In genomic region chr7:5417106-5418071, GRCh38 we compare ENCODE assay signal across 11 cellular contexts. TPM values are rescaled to one million over a fixed set of nuclear protein-coding genes. Genes with fewer than 3 reads are reported as not detected.
A peak's percentile ranks its signal among the peaks of the same experiment; 100 is the strongest.
DNase-seq lines count a peak whose midpoint lies in the region; ATAC-seq and TF ChIP-seq lines count a peak whose summit lies in the region.
"Had no signal": no experiment of that assay in that cellular context is flagged by ENCODE, and none has a peak within 500 bp of the region (broad histone marks: within the 10 kb centered on the region; RNA-seq: fewer than 3 reads in every experiment).

No MANE protein-coding gene starts in this region.

- H3K4me1 ChIP-seq in Caco-2 (peaks cover 32% of the 10 kb centered on the region), Peyer's patch (peaks cover 0 to 37% (median 12%) of the 10 kb centered on the region in 4 donors), foreskin keratinocyte (peaks cover 5% of the 10 kb centered on the region)

- DNase-seq in Caco-2 (peak in 1 of 2 experiments; percentile 59), Peyer's patch (no peak), fibroblast of peridontal ligament (ENCODE audit: extremely low read depth) (peak; percentile 42), progenitor cell of endocrine pancreas (ENCODE audit: low spot score, unreplicated experiment) (no peak), glomerular visceral epithelial cell (ENCODE audit: extremely low spot score) (no peak), hippocampal formation (lab: John Stamatoyannopoulos, UW) (no peak), foreskin keratinocyte (no peak)
- DNase-seq: activated CD4-positive, alpha-beta T cell treated with anti-CD3 and anti-CD28 coated beads, Interleukin-2, amount 50 U/mL, for 4 hours; cortex of kidney; naive B cell had no signal

- no peaks in the 10 kb centered on the region for H3K9me3 Mint-ChIP-seq in Caco-2 (ENCODE audit: unreplicated experiment)
- no peaks in the 10 kb centered on the region for H3K9me3 Mint-ChIP-seq in progenitor cell of endocrine pancreas (ENCODE audit: low read depth)
- H3K9me3 Mint-ChIP-seq: naive B cell had no signal

- BruUV-seq in Caco-2 (replicated peaks; lab: Mats Ljungman, UMichigan): no TSS peak

- ATAC-seq in HG02588 (IDR thresholded peaks at IDR 0.05; ENCODE audit: unreplicated experiment) (no peak), foreskin keratinocyte (no peak)

- H3K27me3 Mint-ChIP-seq in Caco-2 (ENCODE audit: insufficient read depth, unreplicated experiment) (no peaks in the 10 kb centered on the region), progenitor cell of endocrine pancreas (no peaks in the 10 kb centered on the region)

- peak overlapping the region; percentile 39 to 98 (median 69) for H3K27ac ChIP-seq in Peyer's patch
- H3K27ac ChIP-seq in foreskin keratinocyte: no peak overlapping the region

- H3K36me3 Mint-ChIP-seq in Caco-2 (ENCODE audit: insufficient read depth, unreplicated experiment) (peaks cover 89% of the 10 kb centered on the region), progenitor cell of endocrine pancreas (ENCODE audit: insufficient read depth) (peaks cover 9% of the 10 kb centered on the region)
- H3K36me3 Mint-ChIP-seq: naive B cell had no signal

- H3K9me3 ChIP-seq in Caco-2: no peaks in the 10 kb centered on the region
- H3K9me3 ChIP-seq in Peyer's patch: no peaks in the 10 kb centered on the region

- H3K27me3 ChIP-seq in Caco-2 (replicated peaks; ENCODE audit: control insufficient read depth, insufficient read depth, low read length): no peaks in the 10 kb centered on the region
- H3K27me3 ChIP-seq in Peyer's patch: no peaks in the 10 kb centered on the region
- no peaks in the 10 kb centered on the region for H3K27me3 ChIP-seq in foreskin keratinocyte

- POLR2A ChIA-PET in Caco-2 (lab: Charles Lee): interaction anchor here (0.6 kb wide), 1 partner anchor 34 kb away, joined by 8 read pairs; no protein-coding TSS in a partner anchor

- H3K4me1 Mint-ChIP-seq in Caco-2 (ENCODE audit: low read depth, unreplicated experiment): peaks cover 28% of the 10 kb centered on the region
- peaks cover 29% of the 10 kb centered on the region for H3K4me1 Mint-ChIP-seq in progenitor cell of endocrine pancreas (ENCODE audit: low read depth)

- no peak for TF ChIP-seq POLR2A in Peyer's patch (IDR thresholded peaks at IDR 0.05)

- H3K36me3 ChIP-seq in Caco-2 (ENCODE audit: control insufficient read depth, insufficient read depth, low read length) (peaks cover 4% of the 10 kb centered on the region), Peyer's patch (no peaks in the 10 kb centered on the region)

- intact Hi-C loops in Caco-2 (cut with micrococcal nuclease; ENCODE audit: unreplicated experiment): no loop called here

- H3K27ac Mint-ChIP-seq in Caco-2 (ENCODE audit: unreplicated experiment) (peak overlapping the region; percentile 88), progenitor cell of endocrine pancreas (peak overlapping the region; percentile 97)

- CTCF ChIA-PET in Caco-2 (lab: Charles Lee): no interaction called here

- H3K4me3 ChIP-seq in Caco-2 (ENCODE audit: low read depth, low read length) (no peak overlapping the region), Peyer's patch (no peak overlapping the region)

- TF ChIP-seq CTCF in Caco-2 (IDR thresholded peaks at IDR 0.05; ENCODE audit: insufficient read depth in 1 of 2, low read depth in 1 of 2, low read length in 1 of 2, severe bottlenecking in 1 of 2, unreplicated experiment in 1 of 2) (no peak), Peyer's patch (IDR thresholded peaks at IDR 0.05) (no peak), progenitor cell of endocrine pancreas (IDR thresholded peaks at IDR 0.05; ENCODE audit: unreplicated experiment) (no peak), foreskin keratinocyte (conservative IDR thresholded peaks at IDR 0.05) (no peak)

- H3K4me3 Mint-ChIP-seq in Caco-2 (ENCODE audit: unreplicated experiment) (peak overlapping the region; percentile 91), progenitor cell of endocrine pancreas (ENCODE audit: low read depth) (peak overlapping the region; percentile 89)

RNA-seq across cellular contexts. Expression of gene TNRC18, which starts 6.2 kb away (rescaled TPM):
- total RNA-seq in Caco-2 (2022) (73.7 and 75.6 TPM in 2 replicates), Peyer's patch (100 to 1,000 TPM; 112 to 325 (median 211) TPM), progenitor cell of endocrine pancreas (190 and 197 TPM in 2 replicates), foreskin keratinocyte (59.7 and 61.9 TPM in 2 replicates)
- polyA plus RNA-seq in foreskin keratinocyte: 15.0 and 19.3 TPM in 2 replicates
